Comparison of ENCODE assay signal across 23 cellular contexts in the genomic region with DNA sequence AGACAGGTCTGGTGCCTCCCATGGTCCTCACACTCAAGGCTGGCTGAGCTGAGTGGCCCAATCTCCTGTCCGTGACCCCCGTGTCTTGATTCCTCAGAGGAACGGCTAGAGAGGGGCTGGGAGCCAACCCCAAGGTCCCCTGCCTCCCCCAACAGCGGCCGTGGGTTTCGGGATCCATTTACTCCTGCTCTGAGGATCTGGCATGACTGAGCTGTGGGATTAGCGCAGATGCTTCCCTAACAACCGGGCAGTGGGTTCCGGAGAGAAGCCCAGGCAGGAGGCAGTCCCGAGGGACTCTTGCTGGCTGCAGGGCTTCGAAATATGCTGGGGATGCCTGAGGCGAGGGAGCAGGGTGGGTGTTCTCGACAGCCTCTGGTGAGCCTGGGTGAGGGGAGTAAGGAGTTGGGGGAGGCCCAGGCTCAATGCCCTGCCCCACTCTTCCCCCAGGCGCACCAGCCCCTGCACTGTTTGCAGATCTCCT. TPM values are rescaled to one million over a fixed set of nuclear protein-coding genes. Genes with fewer than 3 reads are reported as not detected.
DNase-seq lines count a peak whose midpoint lies in the region; ATAC-seq and TF ChIP-seq lines count a peak whose summit lies in the region.
"Had no signal": no experiment of that assay in that cellular context is flagged by ENCODE, and none has a peak within 500 bp of the region (broad histone marks: within the 10 kb centered on the region; RNA-seq: fewer than 3 reads in every experiment).

No MANE protein-coding gene starts in this region.

- peak; percentile 9 to 61 for DNase-seq in NCI-H524 (lab: John Stamatoyannopoulos, UW)
- DNase-seq in NCI-H524 treated with DMSO at 0.1 percent for 48 hours (lab: John Stamatoyannopoulos, UW): no peak
- peak; percentile 5 for DNase-seq in GM03348 (ENCODE audit: low spot score)
- peak in 1 of 2 donors; percentile 11 for DNase-seq in central memory CD8-positive, alpha-beta T cell (ENCODE audit: low spot score in 2 of 2)
- peak; percentile 73 for DNase-seq in osteocyte (ENCODE audit: extremely low spot score, unreplicated experiment)
- DNase-seq in NCI-H1694 treated with DMSO at 0.1 percent for 48 hours (lab: John Stamatoyannopoulos, UW): no peak
- DNase-seq: cortex of kidney; GOT3; mammary epithelial cell; MV-4-11; NCI-H187 treated with DMSO at 0.1 percent for 48 hours; retina; stimulated activated CD4-positive, alpha-beta T cell treated with anti-CD3 and anti-CD28 coated beads, Interleukin-12 subunit alpha, Interleukin-12 subunit beta, amount 100 ng/mL, for 4 hours; T1000 had no signal

- H3K36me3 Mint-ChIP-seq in central memory CD8-positive, alpha-beta T cell (ENCODE audit: insufficient read depth): peaks cover 5% of the 10 kb centered on the region
- no peaks in the 10 kb centered on the region for H3K36me3 Mint-ChIP-seq in osteocyte (ENCODE audit: unreplicated experiment)
- H3K36me3 Mint-ChIP-seq: brain, CD14-positive monocyte had no signal

- peaks cover 8% of the 10 kb centered on the region for H3K4me1 Mint-ChIP-seq in central memory CD8-positive, alpha-beta T cell
- no peaks in the 10 kb centered on the region for H3K4me1 Mint-ChIP-seq in osteocyte (ENCODE audit: unreplicated experiment)
- H3K4me1 Mint-ChIP-seq: activated T-helper 17 cell treated with anti-CD3 and anti-CD28 coated beads, Interleukin-2, amount 50 U/mL, for 72 hours had no signal

- peak overlapping the region; percentile 41 for H3K27ac Mint-ChIP-seq in central memory CD8-positive, alpha-beta T cell (ENCODE audit: low read depth)
- no peak overlapping the region for H3K27ac Mint-ChIP-seq in osteocyte (ENCODE audit: unreplicated experiment)
- H3K27ac Mint-ChIP-seq: activated T-helper 17 cell treated with anti-CD3 and anti-CD28 coated beads, Interleukin-2, amount 50 U/mL, for 72 hours had no signal

- no peak overlapping the region for H3K4me3 Mint-ChIP-seq in central memory CD8-positive, alpha-beta T cell
- H3K4me3 Mint-ChIP-seq in osteocyte (ENCODE audit: unreplicated experiment): no peak overlapping the region
- H3K4me3 Mint-ChIP-seq: activated T-helper 17 cell treated with anti-CD3 and anti-CD28 coated beads, Interleukin-2, amount 50 U/mL, for 72 hours; brain had no signal

- ATAC-seq in central memory CD8-positive, alpha-beta T cell (replicated peaks; ENCODE audit: extremely low read depth, poor library complexity, severe bottlenecking): no peak
- no peak for ATAC-seq in GM18498 (IDR thresholded peaks at IDR 0.05; ENCODE audit: unreplicated experiment)
- ATAC-seq in GM19324 (IDR thresholded peaks at IDR 0.05; ENCODE audit: low FRiP score, unreplicated experiment): no peak
- ATAC-seq: activated T-helper 17 cell treated with anti-CD3 and anti-CD28 coated beads, Interleukin-2, amount 50 U/mL, for 72 hours had no signal

- no peaks in the 10 kb centered on the region for H3K9me3 Mint-ChIP-seq in central memory CD8-positive, alpha-beta T cell
- no peaks in the 10 kb centered on the region for H3K9me3 Mint-ChIP-seq in osteocyte (ENCODE audit: unreplicated experiment)
- H3K9me3 Mint-ChIP-seq: activated T-helper 17 cell treated with anti-CD3 and anti-CD28 coated beads, Interleukin-2, amount 50 U/mL, for 72 hours had no signal

- peaks cover 21% of the 10 kb centered on the region for H3K27me3 Mint-ChIP-seq in central memory CD8-positive, alpha-beta T cell
- peaks cover 23% of the 10 kb centered on the region for H3K27me3 Mint-ChIP-seq in osteocyte (ENCODE audit: unreplicated experiment)

- no peak for TF ChIP-seq CTCF in osteocyte (IDR thresholded peaks at IDR 0.05)

RNA-seq across cellular contexts. Expression of gene GPR35, which starts 18.9 kb away (rescaled TPM):
- total RNA-seq in osteocyte: 2.5 and 3.6 TPM in 2 replicates
- total RNA-seq: G401 had no signal

RNA-seq across cellular contexts. Expression of gene AQP12B, which starts 38.5 kb away (rescaled TPM):
- not detected in 2 replicates for total RNA-seq in osteocyte
- total RNA-seq: activated T-helper 17 cell treated with anti-CD3 and anti-CD28 coated beads, Interleukin-2, amount 50 U/mL, for 72 hours; G401; HT-29; mammary epithelial cell; subcutaneous adipose tissue; uterus had no signal

RNA-seq across cellular contexts. Expression of gene AQP12A, which starts 47.5 kb away (rescaled TPM):
- total RNA-seq in osteocyte: not detected in 2 replicates
- total RNA-seq: activated T-helper 17 cell treated with anti-CD3 and anti-CD28 coated beads, Interleukin-2, amount 50 U/mL, for 72 hours; G401; HT-29; mammary epithelial cell; subcutaneous adipose tissue; uterus had no signal

RNA-seq across cellular contexts. Expression of gene CAPN10, which starts 57.7 kb away (rescaled TPM):
- 37.7 and 40.3 TPM in 2 replicates for total RNA-seq in osteocyte

Comparison
In these comparisons a context has a peak if more than half of its experiments do, and no peak if none do; other contexts are left out.
1. DNase-seq: peak in NCI-H524 (2 of 2), GM03348 (single experiment) and osteocyte (single experiment); none in NCI-H524 treated with DMSO at 0.1 percent for 48 hours (single experiment) and NCI-H1694 treated with DMSO at 0.1 percent for 48 hours (single experiment).